Comparison of ENCODE assay signal across 8 cellular contexts in genomic region chr17:35372846-35373531, GRCh38.
DNase-seq lines count a peak whose midpoint lies in the region; ATAC-seq lines count a peak whose summit lies in the region.

No MANE protein-coding gene starts in this region.

- H3K4me1 Mint-ChIP-seq in activated naive CD8-positive, alpha-beta T cell (ENCODE audit: low read depth) = peaks cover 58% of the 10 kb centered on the region

- peak overlapping the region; percentile 90 for H3K4me3 Mint-ChIP-seq in activated naive CD8-positive, alpha-beta T cell

- H3K36me3 Mint-ChIP-seq in activated naive CD8-positive, alpha-beta T cell = peaks cover 9% of the 10 kb centered on the region

- no peaks in the 10 kb centered on the region for H3K27me3 Mint-ChIP-seq in activated naive CD8-positive, alpha-beta T cell

- peak; percentile 29 to 35 for DNase-seq in AML-193 (lab: John Stamatoyannopoulos, UW)
- peak; percentile 47 for DNase-seq in NCI-H2227 (lab: John Stamatoyannopoulos, UW; ENCODE audit: unreplicated experiment)
- DNase-seq in stimulated activated CD4-positive, alpha-beta T cell treated with anti-CD3 and anti-CD28 coated beads, Interleukin-15, amount 100 ng/mL, for 24 hours = peak; percentile 49
- no peak for DNase-seq in NCI-H2171 treated with DMSO at 0.1 percent for 48 hours (lab: John Stamatoyannopoulos, UW)

- no peaks in the 10 kb centered on the region for H3K9me3 ChIP-seq in iPS-15b (ENCODE audit: control insufficient read depth, insufficient read depth, low read length)

- H3K9me3 Mint-ChIP-seq in activated naive CD8-positive, alpha-beta T cell (ENCODE audit: low read depth) = peaks cover 11% of the 10 kb centered on the region

- peak overlapping the region; percentile 48 for H3K4me3 ChIP-seq in iPS-15b (ENCODE audit: low read depth, low read length)

- H3K36me3 ChIP-seq in iPS-15b (ENCODE audit: control insufficient read depth, insufficient read depth, low read length) = no peaks in the 10 kb centered on the region

- ATAC-seq in GM19397 (IDR thresholded peaks at IDR 0.05; ENCODE audit: unreplicated experiment) (peak; percentile 17), HG03097 (IDR thresholded peaks at IDR 0.05; ENCODE audit: low FRiP score, unreplicated experiment) (no peak)

- H3K9ac ChIP-seq in iPS-15b (ENCODE audit: low read depth, low read length) = no peak overlapping the region

- H3K27ac Mint-ChIP-seq in activated naive CD8-positive, alpha-beta T cell = peak overlapping the region; percentile 92

- H3K27me3 ChIP-seq in iPS-15b (ENCODE audit: control insufficient read depth, insufficient read depth, low read length) = peaks cover 98% of the 10 kb centered on the region

- peaks cover 7% of the 10 kb centered on the region for H3K4me1 ChIP-seq in iPS-15b (ENCODE audit: control insufficient read depth, insufficient read depth, low read length)
